Comparison of ENCODE assay signal across 17 cellular contexts in genomic region chr3:135908225-135908624, GRCh38. TPM values are rescaled to one million over a fixed set of nuclear protein-coding genes. Genes with fewer than 3 reads are reported as not detected.
DNase-seq lines count a peak whose midpoint lies in the region; ATAC-seq and TF ChIP-seq lines count a peak whose summit lies in the region.
"Had no signal": no experiment of that assay in that cellular context is flagged by ENCODE, and none has a peak within 500 bp of the region (broad histone marks: within the 10 kb centered on the region; RNA-seq: fewer than 3 reads in every experiment).

No MANE protein-coding gene starts in this region.

- peak; percentile 35 for DNase-seq in DMS153 (lab: John Stamatoyannopoulos, UW)
- no peak for DNase-seq in DMS153 treated with DMSO at 0.1 percent for 48 hours (lab: John Stamatoyannopoulos, UW; ENCODE audit: unreplicated experiment)
- peak; percentile 71 for DNase-seq in RKO (ENCODE audit: low spot score)
- DNase-seq in type B pancreatic cell (ENCODE audit: extremely low spot score, unreplicated experiment) = no peak
- no peak for DNase-seq in activated naive CD4-positive, alpha-beta T cell treated with Interleukin-2 at 50 U/mL for 16 hours
- no peak for DNase-seq in NCI-H1436 treated with DMSO at 0.1 percent for 48 hours (lab: John Stamatoyannopoulos, UW)
- DNase-seq: activated CD8-positive, alpha-beta memory T cell treated with anti-CD3 and anti-CD28 coated beads for 24 hours; activated gamma-delta T cell; DND-41; H7; NCI-H2227 treated with DMSO at 0.1 percent for 48 hours; sigmoid colon; stimulated activated CD4-positive, alpha-beta T cell treated with anti-CD3 and anti-CD28 coated beads, Interleukin-4, amount 100 ng/mL, for 24 hours; SW 1271; WERI-Rb-1 had no signal

- no peaks in the 10 kb centered on the region for H3K36me3 Mint-ChIP-seq in type B pancreatic cell

- H3K9me3 Mint-ChIP-seq in type B pancreatic cell = no peaks in the 10 kb centered on the region

- H3K27me3 Mint-ChIP-seq in type B pancreatic cell = peaks cover 7% of the 10 kb centered on the region

- H3K27ac Mint-ChIP-seq in type B pancreatic cell = peak overlapping the region; percentile 1

- TF ChIP-seq CTCF in type B pancreatic cell (conservative IDR thresholded peaks at IDR 0.05) = no peak

- peak overlapping the region; percentile 1 for H3K4me3 Mint-ChIP-seq in type B pancreatic cell

- ATAC-seq in esophagus mucosa = peak; percentile 99
- no peak for ATAC-seq in GM21786 (IDR thresholded peaks at IDR 0.05; ENCODE audit: unreplicated experiment)

- no peaks in the 10 kb centered on the region for H3K4me1 Mint-ChIP-seq in type B pancreatic cell (ENCODE audit: unreplicated experiment)

RNA-seq across cellular contexts. Expression of gene PPP2R3A, which starts 57.3 kb away (rescaled TPM):
- 11.4 TPM for total RNA-seq in esophagus mucosa
- 8.6 and 16.5 TPM in 2 replicates for total RNA-seq in type B pancreatic cell (ENCODE audit: low replicate concordance)

Comparison
In these comparisons a context has a peak if more than half of its experiments do, and no peak if none do; other contexts are left out.
1. DNase-seq: peak in DMS153 (single experiment) and RKO (single experiment); none in DMS153 treated with DMSO at 0.1 percent for 48 hours (single experiment), type B pancreatic cell (single experiment), activated naive CD4-positive, alpha-beta T cell treated with Interleukin-2 at 50 U/mL for 16 hours (single experiment) and NCI-H1436 treated with DMSO at 0.1 percent for 48 hours (single experiment).